Comparison of ENCODE assay signal across 16 cellular contexts in the genomic region with DNA sequence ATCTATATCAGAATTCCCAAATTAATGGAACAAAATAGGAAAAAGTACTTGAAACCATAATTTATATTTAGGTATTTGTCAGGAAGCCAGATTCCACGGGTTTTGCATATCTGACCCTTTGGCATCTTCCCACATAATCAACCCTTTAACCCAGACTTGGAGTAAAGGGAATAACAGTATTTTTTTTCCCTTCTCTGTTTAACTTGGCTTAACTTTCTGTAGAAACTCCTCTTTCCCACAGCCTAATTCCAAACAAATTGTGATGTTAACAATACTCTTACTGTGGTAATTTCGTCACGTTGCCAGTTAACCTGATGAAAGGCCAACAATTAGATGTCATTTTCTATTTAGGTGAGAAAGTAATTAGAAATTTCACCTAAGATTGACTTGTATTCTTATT. TPM values are rescaled to one million over a fixed set of nuclear protein-coding genes. Genes with fewer than 3 reads are reported as not detected.
"Had no signal": no experiment of that assay in that cellular context is flagged by ENCODE, and none has a peak within 500 bp of the region (broad histone marks: within the 10 kb centered on the region; RNA-seq: fewer than 3 reads in every experiment).

No MANE protein-coding gene starts in this region.

- H3K36me3 Mint-ChIP-seq: mesothelial cell of epicardium; neural progenitor cell; stimulated activated effector memory CD8-positive, alpha-beta T cell treated with anti-CD3 and anti-CD28 coated beads, Interleukin-12 subunit alpha, Interleukin-12 subunit beta, amount 100 ng/mL, for 72 hours had no signal

- H3K4me3 Mint-ChIP-seq: activated T-helper 17 cell treated with anti-CD3 and anti-CD28 coated beads, Interleukin-2, amount 50 U/mL, for 72 hours; effector memory CD8-positive, alpha-beta T cell; mesothelial cell of epicardium; neural progenitor cell; stimulated activated effector memory CD8-positive, alpha-beta T cell treated with anti-CD3 and anti-CD28 coated beads, Interleukin-12 subunit alpha, Interleukin-12 subunit beta, amount 100 ng/mL, for 72 hours had no signal

- H3K27me3 Mint-ChIP-seq: effector memory CD8-positive, alpha-beta T cell had no signal

- H3K4me1 Mint-ChIP-seq: activated T-helper 17 cell treated with anti-CD3 and anti-CD28 coated beads, Interleukin-2, amount 50 U/mL, for 72 hours; neural progenitor cell; stimulated activated effector memory CD8-positive, alpha-beta T cell treated with anti-CD3 and anti-CD28 coated beads, Interleukin-12 subunit alpha, Interleukin-12 subunit beta, amount 100 ng/mL, for 72 hours had no signal

- H3K4me3 ChIP-seq: ascending aorta, lung, neural progenitor cell, ovary, SJSA1, thoracic aorta had no signal

- H3K27ac Mint-ChIP-seq: activated T-helper 17 cell treated with anti-CD3 and anti-CD28 coated beads, Interleukin-2, amount 50 U/mL, for 72 hours; effector memory CD8-positive, alpha-beta T cell; mesothelial cell of epicardium; neural progenitor cell; stimulated activated effector memory CD8-positive, alpha-beta T cell treated with anti-CD3 and anti-CD28 coated beads, Interleukin-12 subunit alpha, Interleukin-12 subunit beta, amount 100 ng/mL, for 72 hours had no signal

- DNase-seq: activated naive CD4-positive, alpha-beta T cell treated with Interleukin-2 at 50 U/mL for 16 hours; activated T-cell treated with anti-CD3 and anti-CD28 coated beads for 4 hours; central memory CD4-positive, alpha-beta T cell; effector memory CD8-positive, alpha-beta T cell; foreskin fibroblast; glutamatergic neuron; ovary had no signal

- H3K9me3 Mint-ChIP-seq: activated T-helper 17 cell treated with anti-CD3 and anti-CD28 coated beads, Interleukin-2, amount 50 U/mL, for 72 hours; mesothelial cell of epicardium; neural progenitor cell; stimulated activated effector memory CD8-positive, alpha-beta T cell treated with anti-CD3 and anti-CD28 coated beads, Interleukin-12 subunit alpha, Interleukin-12 subunit beta, amount 100 ng/mL, for 72 hours had no signal

RNA-seq across cellular contexts. Expression of gene GUCY1A1, which starts 49.3 kb away (rescaled TPM):
- total RNA-seq: activated T-helper 17 cell treated with anti-CD3 and anti-CD28 coated beads, Interleukin-2, amount 50 U/mL, for 72 hours; myocyte; SJSA1 had no signal
